In the genomic region with DNA sequence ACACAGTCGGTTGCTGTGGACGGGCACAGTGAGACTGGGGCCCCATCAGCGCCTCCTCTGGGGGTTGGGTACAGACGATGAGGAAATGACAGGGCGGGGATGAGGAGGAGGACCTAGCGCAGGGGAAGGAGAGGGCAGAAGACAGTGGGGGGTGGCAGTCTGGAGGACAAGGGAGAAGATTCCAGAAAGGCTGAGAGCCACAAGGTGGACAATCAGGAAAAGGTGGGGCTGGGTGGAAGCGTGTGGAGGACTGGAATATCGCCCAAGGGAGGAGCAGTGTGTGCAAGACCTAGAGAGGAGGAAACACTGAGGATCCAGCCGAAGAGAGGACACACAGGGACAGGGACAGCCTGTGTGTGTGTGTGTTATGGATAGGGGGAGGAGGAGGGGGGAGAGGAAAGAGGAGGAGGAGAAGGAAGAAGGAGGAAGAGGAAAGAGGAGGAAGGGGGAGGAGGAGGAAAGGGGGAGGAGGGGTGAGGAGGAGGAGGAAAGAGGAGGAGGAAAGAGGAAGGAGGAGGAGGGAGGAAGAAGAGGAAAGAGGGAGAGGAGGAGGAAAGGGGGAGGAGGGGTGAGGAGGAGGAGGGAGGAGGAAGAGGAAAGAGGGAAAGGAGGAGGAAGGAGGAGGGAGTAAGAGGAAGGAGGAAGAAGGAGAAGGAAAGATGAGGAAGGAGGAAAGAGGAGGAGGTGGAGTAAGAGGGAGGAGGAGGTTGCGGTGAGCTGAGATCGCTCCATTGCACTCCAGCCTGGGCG, we compare ENCODE assay signal across 9 cellular contexts. TPM values are rescaled to one million over a fixed set of nuclear protein-coding genes. Genes with fewer than 3 reads are reported as not detected.
A peak's percentile ranks its signal among the peaks of the same experiment; 100 is the strongest.
DNase-seq lines count a peak whose midpoint lies in the region; ATAC-seq and TF ChIP-seq lines count a peak whose summit lies in the region.
"Had no signal": no experiment of that assay in that cellular context is flagged by ENCODE, and none has a peak within 500 bp of the region (broad histone marks: within the 10 kb centered on the region; RNA-seq: fewer than 3 reads in every experiment).

No MANE protein-coding gene starts in this region.

- H3K4me3 ChIP-seq in DND-41 (ENCODE audit: low read depth in 1 of 2, low read length in 2 of 2), result no peak overlapping the region
- H3K4me3 ChIP-seq in neuronal stem cell (ENCODE audit: low read length in 2 of 2), result no peak overlapping the region
- H3K4me3 ChIP-seq: upper lobe of left lung had no signal

- no peak overlapping the region for H3K23ac ChIP-seq in neuronal stem cell (ENCODE audit: low read depth, low read length, poor library complexity)

- H3K36me3 ChIP-seq in DND-41 (ENCODE audit: insufficient read depth, low read length) (no peaks in the 10 kb centered on the region), neuronal stem cell (replicated peaks in 1 of 2; ENCODE audit: control insufficient read depth in 2 of 2, insufficient read depth in 2 of 2, low read length in 2 of 2) (no peaks in the 10 kb centered on the region)
- H3K36me3 ChIP-seq: upper lobe of left lung had no signal

- H4K20me1 ChIP-seq in DND-41 (ENCODE audit: insufficient read depth, low read length), result no peaks in the 10 kb centered on the region; the same call in 1 of the 2 replicates

- H3K4me1 ChIP-seq in DND-41 (ENCODE audit: insufficient read depth, low read length) (no peaks in the 10 kb centered on the region), neuronal stem cell (ENCODE audit: control insufficient read depth in 2 of 2, insufficient read depth in 1 of 2, low read depth in 1 of 2, low read length in 2 of 2) (peaks cover 27 to 31% of the 10 kb centered on the region in 2 donors)

- no peak overlapping the region for H2BK15ac ChIP-seq in neuronal stem cell (ENCODE audit: low read length)

- no peak overlapping the region for H2AK5ac ChIP-seq in neuronal stem cell (ENCODE audit: low read depth, low read length)

- peaks cover 5% of the 10 kb centered on the region for H3K27me3 Mint-ChIP-seq in activated naive CD8-positive, alpha-beta T cell treated with anti-CD3 and anti-CD28 coated beads, Interleukin-2, amount 10 ng/mL, durations not matched to agents 7 days and 5 days

- H2BK120ac ChIP-seq in neuronal stem cell (ENCODE audit: low read depth, low read length), result no peak overlapping the region

- H3K27ac ChIP-seq in DND-41 (ENCODE audit: low read length) (no peak overlapping the region), neuronal stem cell (replicated peaks; ENCODE audit: low read length) (no peak overlapping the region)
- H3K27ac ChIP-seq: upper lobe of left lung had no signal

- H3K9me3 ChIP-seq in DND-41 (ENCODE audit: insufficient read depth, low read length, severe bottlenecking) (no peaks in the 10 kb centered on the region), neuronal stem cell (replicated peaks in 1 of 2; ENCODE audit: control insufficient read depth in 2 of 2, insufficient read depth in 1 of 2, low read depth in 1 of 2, low read length in 2 of 2) (peaks cover 2 to 7% of the 10 kb centered on the region in 2 donors)
- H3K9me3 ChIP-seq: upper lobe of left lung had no signal

- peak overlapping the region; percentile 40 for H3K18ac ChIP-seq in neuronal stem cell (ENCODE audit: low read length)

- H3K27me3 ChIP-seq in DND-41 (ENCODE audit: insufficient read depth, low read length, poor library complexity) (peaks cover 11% of the 10 kb centered on the region), neuronal stem cell (ENCODE audit: control insufficient read depth in 3 of 3, insufficient read depth in 3 of 3, low read depth in 1 of 3, low read length in 3 of 3) (peaks cover 0 to 64% (median 6%) of the 10 kb centered on the region in 3 experiments)
- H3K27me3 ChIP-seq: upper lobe of left lung had no signal

- H2BK5ac ChIP-seq in neuronal stem cell (ENCODE audit: low read length), result no peak overlapping the region

- DNase-seq in DND-41 (peak; percentile 22), NOMO-1 treated with dmso at 0.1 percent for 144 hours (lab: John Stamatoyannopoulos, UW; ENCODE audit: unreplicated experiment) (peak; percentile 60), neuronal stem cell (ENCODE audit: low spot score) (no peak), AG08396 (ENCODE audit: low spot score) (no peak), NCI-H345 (lab: John Stamatoyannopoulos, UW) (no peak), A172 (ENCODE audit: low spot score) (no peak)
- DNase-seq in activated naive CD8-positive, alpha-beta T cell treated with anti-CD3 and anti-CD28 coated beads, Interleukin-2, amount 10 ng/mL, durations not matched to agents 7 days and 5 days, result no peak
- DNase-seq: upper lobe of left lung had no signal

- ATAC-seq in DND-41 (ENCODE audit: insufficient read depth, low read depth) (peak; percentile 76), HG02623 (IDR thresholded peaks at IDR 0.05; ENCODE audit: unreplicated experiment) (no peak)
- peak; percentile 88 for ATAC-seq in activated naive CD8-positive, alpha-beta T cell treated with anti-CD3 and anti-CD28 coated beads, Interleukin-2, amount 10 ng/mL, durations not matched to agents 7 days and 5 days (ENCODE audit: low read depth)

- H3K79me2 ChIP-seq in DND-41 (ENCODE audit: insufficient read depth, low read length), result no peaks in the 10 kb centered on the region

- peak overlapping the region; percentile 31 for H2BK12ac ChIP-seq in neuronal stem cell (ENCODE audit: low read length)

- no peaks in the 10 kb centered on the region for H3K79me1 ChIP-seq in neuronal stem cell (ENCODE audit: low read depth, low read length)

- H3K4me3 Mint-ChIP-seq in activated naive CD8-positive, alpha-beta T cell treated with anti-CD3 and anti-CD28 coated beads, Interleukin-2, amount 10 ng/mL, durations not matched to agents 7 days and 5 days, result peak overlapping the region; percentile 61

- no peak overlapping the region for H3K14ac ChIP-seq in neuronal stem cell (ENCODE audit: low read length)

- no peak overlapping the region for H3K9ac ChIP-seq in DND-41 (ENCODE audit: low read depth, low read length)
- H3K9ac ChIP-seq in neuronal stem cell (ENCODE audit: low read depth, low read length, poor library complexity), result no peak overlapping the region

- peaks cover 2% of the 10 kb centered on the region for H3K36me3 Mint-ChIP-seq in activated naive CD8-positive, alpha-beta T cell treated with anti-CD3 and anti-CD28 coated beads, Interleukin-2, amount 10 ng/mL, durations not matched to agents 7 days and 5 days

- TF ChIP-seq CTCF in DND-41 (IDR thresholded peaks at IDR 0.05; ENCODE audit: borderline replicate concordance, extremely low read depth, low read length, poor library complexity, severe bottlenecking), result no peak

- peak overlapping the region; percentile 33 for H3K27ac Mint-ChIP-seq in activated naive CD8-positive, alpha-beta T cell treated with anti-CD3 and anti-CD28 coated beads, Interleukin-2, amount 10 ng/mL, durations not matched to agents 7 days and 5 days

- WGBS in neuronal stem cell (ENCODE audit: extremely low coverage in 2 of 2, insufficient read length in 2 of 2, insufficient replicate concordance in 1 of 2), 2 donors, result no CpG with 5 or more reads among the region's 12 CpGs

- H3K4me2 ChIP-seq in DND-41 (ENCODE audit: insufficient read depth, low read length) (no peak overlapping the region), neuronal stem cell (ENCODE audit: insufficient read depth, low read length, poor library complexity, severe bottlenecking) (no peak overlapping the region)

- POLR2A ChIA-PET in activated naive CD8-positive, alpha-beta T cell treated with anti-CD3 and anti-CD28 coated beads, Interleukin-2, amount 10 ng/mL, durations not matched to agents 7 days and 5 days (lab: Charles Lee), result no interaction called here

- H2AFZ ChIP-seq in DND-41 (ENCODE audit: low read depth, low read length), result no peak overlapping the region
- H2AFZ ChIP-seq in neuronal stem cell (ENCODE audit: low read length), result peak overlapping the region; percentile 63

- no peak overlapping the region for H4K8ac ChIP-seq in neuronal stem cell (ENCODE audit: low read depth, low read length)

- peaks cover 17% of the 10 kb centered on the region for H3K4me1 Mint-ChIP-seq in activated naive CD8-positive, alpha-beta T cell treated with anti-CD3 and anti-CD28 coated beads, Interleukin-2, amount 10 ng/mL, durations not matched to agents 7 days and 5 days

- H4K91ac ChIP-seq in neuronal stem cell (ENCODE audit: low read depth, low read length, poor library complexity), result no peak overlapping the region

- H3K9me3 Mint-ChIP-seq in activated naive CD8-positive, alpha-beta T cell treated with anti-CD3 and anti-CD28 coated beads, Interleukin-2, amount 10 ng/mL, durations not matched to agents 7 days and 5 days, result no peaks in the 10 kb centered on the region

- no peak overlapping the region for H3K4ac ChIP-seq in neuronal stem cell (ENCODE audit: low read length)

RNA-seq across cellular contexts. Expression of gene GARIN5A, which starts 15.8 kb away (rescaled TPM):
- total RNA-seq in activated naive CD8-positive, alpha-beta T cell treated with anti-CD3 and anti-CD28 coated beads, Interleukin-2, amount 10 ng/mL, durations not matched to agents 7 days and 5 days, result under 1 TPM; 0.50 to 0.57 TPM
- polyA plus RNA-seq in neuronal stem cell (2013, experiment 1 of 2), result 9.4 TPM
- 8.0 TPM for polyA plus RNA-seq in neuronal stem cell (2013, experiment 2 of 2)
- total RNA-seq in A172 (2014; rRNA removed; shearing (Covaris generic)), result 1.6 TPM in 1 of 2 replicates, not detected in the other

RNA-seq across cellular contexts. Expression of gene EMC10, which starts 16.2 kb away (rescaled TPM):
- 10 to 100 TPM; 56.0 to 60.7 TPM for total RNA-seq in activated naive CD8-positive, alpha-beta T cell treated with anti-CD3 and anti-CD28 coated beads, Interleukin-2, amount 10 ng/mL, durations not matched to agents 7 days and 5 days
- polyA plus RNA-seq in neuronal stem cell (2013, experiment 1 of 2), result 57.0 TPM
- 55.4 TPM for polyA plus RNA-seq in neuronal stem cell (2013, experiment 2 of 2)
- total RNA-seq in A172 (2014; rRNA removed; shearing (Covaris generic)), result 61.5 and 64.7 TPM in 2 replicates

RNA-seq across cellular contexts. Expression of gene JOSD2, which starts 18.5 kb away (rescaled TPM):
- total RNA-seq in activated naive CD8-positive, alpha-beta T cell treated with anti-CD3 and anti-CD28 coated beads, Interleukin-2, amount 10 ng/mL, durations not matched to agents 7 days and 5 days, result 10 to 100 TPM; 31.5 to 37.3 TPM
- polyA plus RNA-seq in neuronal stem cell (2013, experiment 1 of 2), result 2.7 TPM
- 2.8 TPM for polyA plus RNA-seq in neuronal stem cell (2013, experiment 2 of 2)
- 38.4 and 44.4 TPM in 2 replicates for total RNA-seq in A172 (2014; rRNA removed; shearing (Covaris generic))

RNA-seq across cellular contexts. Expression of gene ASPDH, which starts 21.2 kb away (rescaled TPM):
- not detected for total RNA-seq in activated naive CD8-positive, alpha-beta T cell treated with anti-CD3 and anti-CD28 coated beads, Interleukin-2, amount 10 ng/mL, durations not matched to agents 7 days and 5 days
- not detected for polyA plus RNA-seq in neuronal stem cell (2013, experiment 1 of 2)
- not detected for polyA plus RNA-seq in neuronal stem cell (2013, experiment 2 of 2)
- 0.36 TPM in 1 of 2 replicates, not detected in the other for total RNA-seq in A172 (2014; rRNA removed; shearing (Covaris generic))
- total RNA-seq: upper lobe of left lung had no signal

RNA-seq across cellular contexts. Expression of gene MYBPC2, which starts 59.8 kb away (rescaled TPM):
- under 1 TPM in 1 of 2 experiments, not detected in 1; 0.14 TPM for total RNA-seq in activated naive CD8-positive, alpha-beta T cell treated with anti-CD3 and anti-CD28 coated beads, Interleukin-2, amount 10 ng/mL, durations not matched to agents 7 days and 5 days
- 1.0 TPM for polyA plus RNA-seq in neuronal stem cell (2013, experiment 1 of 2)
- polyA plus RNA-seq in neuronal stem cell (2013, experiment 2 of 2), result 1.2 TPM
- not detected in 2 replicates for total RNA-seq in A172 (2014; rRNA removed; shearing (Covaris generic))

Comparison
In these comparisons a context has a peak if more than half of its experiments do, and no peak if none do; other contexts are left out.
1. DNase-seq: peak in DND-41 (single experiment) and NOMO-1 treated with dmso at 0.1 percent for 144 hours (single experiment); none in activated naive CD8-positive, alpha-beta T cell treated with anti-CD3 and anti-CD28 coated beads, Interleukin-2, amount 10 ng/mL, durations not matched to agents 7 days and 5 days (single experiment), neuronal stem cell (single experiment), AG08396 (single experiment), NCI-H345 (single experiment) and A172 (single experiment).